Comparison of ENCODE assay signal across 9 cellular contexts in genomic region chr1:213244664-213245091, GRCh38.
DNase-seq lines count a peak whose midpoint lies in the region; ATAC-seq, FAIRE-seq and TF ChIP-seq lines count a peak whose summit lies in the region.
"Had no signal": no experiment of that assay in that cellular context is flagged by ENCODE, and none has a peak within 500 bp of the region (broad histone marks: within the 10 kb centered on the region; RNA-seq: fewer than 3 reads in every experiment).

No MANE protein-coding gene starts in this region.

- H3K4me3 Mint-ChIP-seq in brain = no peak overlapping the region

- H3K27ac ChIP-seq in left lung = no peak overlapping the region
- H3K27ac ChIP-seq in upper lobe of left lung = no peak overlapping the region
- H3K27ac ChIP-seq: SJSA1 had no signal

- H3K36me3 ChIP-seq in BE2C (no peaks in the 10 kb centered on the region), left lung (peaks cover 0 to 9% of the 10 kb centered on the region in 2 donors), upper lobe of left lung (peaks cover 0 to 17% (median 3%) of the 10 kb centered on the region in 4 donors)
- H3K36me3 ChIP-seq: SJSA1 had no signal

- no peak for TF ChIP-seq EP300 in upper lobe of left lung (IDR thresholded peaks at IDR 0.05)

- TF ChIP-seq CTCF in BE2C (IDR thresholded peaks at IDR 0.05; ENCODE audit: low read depth, low read length) = peak; percentile 78
- peak; percentile 75 to 85 for TF ChIP-seq CTCF in brain (conservative IDR thresholded peaks at IDR 0.05)
- peak; percentile 74 to 80 for TF ChIP-seq CTCF in left lung (IDR thresholded peaks at IDR 0.05)
- TF ChIP-seq CTCF in upper lobe of left lung (IDR thresholded peaks at IDR 0.05) = peak; percentile 38 to 74 (median 66)

- ATAC-seq in HG03378 (IDR thresholded peaks at IDR 0.05; ENCODE audit: unreplicated experiment) = peak; percentile 75
- peak; percentile 84 for ATAC-seq in left lung
- peak in 1 of 2 donors; percentile 58 for ATAC-seq in upper lobe of left lung (ENCODE audit: low FRiP score in 2 of 2)
- ATAC-seq in HG02763 (IDR thresholded peaks at IDR 0.05; ENCODE audit: unreplicated experiment) = no peak

- intact Hi-C loops in left lung (cut with DNase I) = no loop called here

- peaks cover 6% of the 10 kb centered on the region for H3K27me3 Mint-ChIP-seq in brain

- peak overlapping the region in 1 of 5 experiments; percentile 29 for H3K27ac Mint-ChIP-seq in brain

- H3K4me1 ChIP-seq in BE2C = peaks cover 11% of the 10 kb centered on the region
- no peaks in the 10 kb centered on the region for H3K4me1 ChIP-seq in left lung
- no peaks in the 10 kb centered on the region for H3K4me1 ChIP-seq in upper lobe of left lung
- H3K4me1 ChIP-seq: SJSA1 had no signal

- WGBS in upper lobe of left lung, 2 donors = 57 to 61% methylated on average over 3 of the region's 3 CpGs

- H3K4me3 ChIP-seq in BE2C (ENCODE audit: low read depth, low read length) = no peak overlapping the region
- no peak overlapping the region for H3K4me3 ChIP-seq in left lung
- H3K4me3 ChIP-seq in upper lobe of left lung = no peak overlapping the region
- H3K4me3 ChIP-seq: SJSA1 had no signal

- no peaks in the 10 kb centered on the region for H3K9me3 Mint-ChIP-seq in brain

- peaks cover 14% of the 10 kb centered on the region for H3K36me3 Mint-ChIP-seq in brain

- TF ChIP-seq POLR2A in GM12891 (IDR thresholded peaks at IDR 0.05; ENCODE audit: low read depth, low read length) (no peak), upper lobe of left lung (IDR thresholded peaks at IDR 0.05) (no peak)

- H3K9me3 ChIP-seq in BE2C (no peaks in the 10 kb centered on the region), left lung (no peaks in the 10 kb centered on the region), upper lobe of left lung (no peaks in the 10 kb centered on the region)
- H3K9me3 ChIP-seq: SJSA1 had no signal

- FAIRE-seq in GM12891 (lab: Jason Lieb, UNC) = peak; percentile 71

- DNase-seq in BE2C (peak; percentile 47), GM12891 (ENCODE audit: insufficient read length, low spot score) (peak; percentile 1), NCI-H524 treated with DMSO at 0.1 percent for 48 hours (lab: John Stamatoyannopoulos, UW) (peak; percentile 9), left lung (no peak), upper lobe of left lung (no peak)

- no peaks in the 10 kb centered on the region for H3K27me3 ChIP-seq in BE2C
- no peaks in the 10 kb centered on the region for H3K27me3 ChIP-seq in left lung
- no peaks in the 10 kb centered on the region for H3K27me3 ChIP-seq in upper lobe of left lung
- H3K27me3 ChIP-seq: SJSA1 had no signal

- peaks cover 44% of the 10 kb centered on the region for H3K4me1 Mint-ChIP-seq in brain

TF ChIP-seq in GM12891, 5 proteins besides CTCF, POLR2A, EP300 and RAD21:
- TF ChIP-seq POLR2AphosphoS5 (IDR thresholded peaks at IDR 0.05; ENCODE audit: low read depth, low read length) (no peak), POU2F2 (IDR thresholded peaks at IDR 0.05; ENCODE audit: low read depth, low read length) (no peak), PAX5 (IDR thresholded peaks at IDR 0.05; ENCODE audit: insufficient read depth, low read length, severe bottlenecking) (no peak), SPI1 (IDR thresholded peaks at IDR 0.05; ENCODE audit: low read depth, low read length) (no peak), TAF1 (IDR thresholded peaks at IDR 0.05; ENCODE audit: low read depth, low read length) (no peak)

Comparison
In these comparisons a context has a peak if more than half of its experiments do, and no peak if none do; other contexts are left out.
1. DNase-seq: peak in BE2C (single experiment), GM12891 (single experiment) and NCI-H524 treated with DMSO at 0.1 percent for 48 hours (single experiment); none in left lung (0 of 2) and upper lobe of left lung (0 of 2).
2. Peak in every context shown above with its lines, with median percentiles within 50 percentile points of each other: CTCF ChIP-seq.